ENCODE assay signal across 16 cellular contexts in the genomic region with DNA sequence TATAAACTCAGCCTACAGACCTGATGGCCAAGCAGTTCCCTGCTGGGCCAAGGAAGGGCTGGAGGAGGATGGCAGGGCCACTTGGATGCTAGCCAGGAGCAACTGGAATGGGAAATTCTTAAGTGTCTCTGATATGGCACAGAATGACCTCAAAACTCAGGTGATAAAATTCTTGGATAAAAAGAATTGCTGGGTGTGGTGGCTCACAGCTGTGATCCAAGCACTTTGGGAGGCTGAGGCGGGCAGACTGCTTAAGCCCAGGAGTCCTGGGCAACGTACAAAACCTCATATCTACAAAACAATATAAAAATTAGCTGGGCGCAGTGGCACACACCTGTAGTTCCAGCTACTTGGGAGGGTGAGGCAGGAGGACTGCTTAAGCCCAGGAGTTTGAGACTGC.
"Had no signal": no experiment of that assay in that cellular context is flagged by ENCODE, and none has a peak within 500 bp of the region (broad histone marks: within the 10 kb centered on the region; RNA-seq: fewer than 3 reads in every experiment).

No MANE protein-coding gene starts in this region.

- DNase-seq: dorsolateral prefrontal cortex; effector CD8-positive, alpha-beta T cell; foreskin melanocyte; head of caudate nucleus; kidney; left cardiac atrium; mammary epithelial cell; natural killer cell; posterior cingulate gyrus; stimulated activated CD4-positive, alpha-beta T cell treated with anti-CD3 and anti-CD28 coated beads, Interleukin-12 subunit alpha, Interleukin-12 subunit beta, amount 100 ng/mL, for 4 hours; stimulated activated naive CD4-positive, alpha-beta T cell treated with Interleukin-2 at 50 U/mL for 16 hours; uterus had no signal

- H3K4me3 ChIP-seq: coronary artery, dorsolateral prefrontal cortex, hepatocyte, skin epidermis, uterus had no signal

- ATAC-seq: left cardiac atrium, natural killer cell, sciatic nerve had no signal

- H3K9me3 ChIP-seq: uterus had no signal

- H3K27ac ChIP-seq: coronary artery, dorsolateral prefrontal cortex, hepatocyte, skin epidermis, uterus had no signal

- H3K27me3 ChIP-seq: dorsolateral prefrontal cortex, hepatocyte, uterus had no signal

- H3K36me3 ChIP-seq: uterus had no signal

- H3K4me1 ChIP-seq: uterus had no signal
